1 cellular context compared by ENCODE assay signal in genomic region chr22:40714514-40714966, GRCh38.
TF ChIP-seq lines count a peak whose summit lies in the region.

No MANE protein-coding gene starts in this region.

TF ChIP-seq in H1, 55 proteins besides CTCF, POLR2A, EP300 and RAD21:
- TF ChIP-seq SP1 (IDR thresholded peaks at IDR 0.05; ENCODE audit: low read depth, low read length) (0 out of 2 replicates have a peak, but pooled peaks have one; percentile 9), ASH2L (IDR thresholded peaks at IDR 0.05; ENCODE audit: low read length) (no peak), JUND (IDR thresholded peaks at IDR 0.05; ENCODE audit: low read length) (peak; percentile 5; the same call in 1 of the 2 replicates), NRF1 (IDR thresholded peaks at IDR 0.05; ENCODE audit: low read depth, low read length) (no peak), E2F6 (IDR thresholded peaks at IDR 0.05) (no peak), PHF8 (conservative IDR thresholded peaks at IDR 0.05; ENCODE audit: low read depth, low read length) (no peak), CREB1 (IDR thresholded peaks at IDR 0.05) (no peak), SIX5 (IDR thresholded peaks at IDR 0.05; ENCODE audit: low read depth, low read length) (no peak), ATF3 (IDR thresholded peaks at IDR 0.05; ENCODE audit: insufficient read depth, low read depth, low read length) (no peak), RBBP5 (IDR thresholded peaks at IDR 0.05; ENCODE audit: borderline replicate concordance, low read depth, low read length) (peak; percentile 68), CTBP2 (IDR thresholded peaks at IDR 0.05; ENCODE audit: borderline replicate concordance, insufficient read depth, insufficient read length, low read length) (peak; percentile 17), SP4 (IDR thresholded peaks at IDR 0.05; ENCODE audit: low read length) (no peak), MAFK (IDR thresholded peaks at IDR 0.05; ENCODE audit: low read depth, low read length) (no peak), SIN3A (conservative IDR thresholded peaks at IDR 0.05 in 1 of 2, IDR thresholded peaks at IDR 0.05 in 1 of 2; ENCODE audit: low read depth in 1 of 2, low read length in 2 of 2) (0 out of 4 replicates have a peak, but pooled peaks of 1 of the 2 experiments have one; percentile 30), TAF7 (optimal IDR thresholded peaks at IDR 0.05; ENCODE audit: borderline replicate concordance, low read depth, low read length) (no peak), CBX8 (IDR thresholded peaks at IDR 0.05; ENCODE audit: borderline replicate concordance, low read depth, low read length) (no peak), CEBPB (IDR thresholded peaks at IDR 0.05; ENCODE audit: low read depth, low read length) (peak; percentile 26; the same call in 1 of the 2 replicates), CHD7 (IDR thresholded peaks at IDR 0.05; ENCODE audit: insufficient replicate concordance, low read length) (no peak), KDM5A (IDR thresholded peaks at IDR 0.05; ENCODE audit: low read length) (no peak)
